ENCODE assay signal across 23 cellular contexts in the genomic region with DNA sequence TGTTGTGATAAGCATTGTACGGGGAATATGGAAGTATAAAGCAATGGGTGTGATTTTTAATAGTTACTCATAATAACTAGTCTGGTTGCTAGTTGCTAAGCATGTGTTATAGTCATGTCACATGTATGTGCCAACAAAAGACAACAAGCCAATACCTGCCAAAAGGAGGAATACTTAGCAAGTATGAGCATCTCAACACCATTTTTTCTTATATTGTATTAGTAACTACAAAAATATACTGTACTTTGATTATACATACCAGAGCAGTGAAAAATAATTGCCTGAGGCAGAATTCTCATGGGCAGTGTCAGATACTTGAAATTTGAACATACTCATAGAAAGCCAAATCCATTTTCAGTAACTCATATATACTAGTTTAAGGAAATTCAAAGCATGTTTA.
DNase-seq lines count a peak whose midpoint lies in the region; ATAC-seq, FAIRE-seq and TF ChIP-seq lines count a peak whose summit lies in the region.
"Had no signal": no experiment of that assay in that cellular context is flagged by ENCODE, and none has a peak within 500 bp of the region (broad histone marks: within the 10 kb centered on the region; RNA-seq: fewer than 3 reads in every experiment).

No MANE protein-coding gene starts in this region.

- H3K4me3 ChIP-seq in SJCRH30 = no peak overlapping the region
- H3K4me3 ChIP-seq: GM12878, MG63 had no signal

- no peak for TF ChIP-seq POLR2A in H54 (IDR thresholded peaks at IDR 0.05; ENCODE audit: low read depth, low read length)

- no peak for ATAC-seq in HG03108 (IDR thresholded peaks at IDR 0.05; ENCODE audit: unreplicated experiment)
- ATAC-seq: GM12878, HepG2, Panc1, SK-N-SH treated with all-trans-retinoic acid at 6 μM for 48 hours had no signal

- peaks cover 19% of the 10 kb centered on the region for H3K36me3 ChIP-seq in SJCRH30

- TF ChIP-seq CTCF in osteocyte (IDR thresholded peaks at IDR 0.05) = no peak

- H3K27ac Mint-ChIP-seq in osteocyte (ENCODE audit: unreplicated experiment) = peak overlapping the region; percentile 6

- H3K4me1 ChIP-seq in SJCRH30 = no peaks in the 10 kb centered on the region
- H3K4me1 ChIP-seq: Caco-2 had no signal

- no peaks in the 10 kb centered on the region for H3K27me3 ChIP-seq in SJCRH30
- H3K27me3 ChIP-seq: MG63 had no signal

- H3K27ac ChIP-seq in epithelial cell of prostate = peak overlapping the region; percentile 80
- H3K27ac ChIP-seq in SJCRH30 = no peak overlapping the region
- H3K27ac ChIP-seq: KMS-11 had no signal

- peaks cover 19% of the 10 kb centered on the region for H3K4me1 Mint-ChIP-seq in osteocyte (ENCODE audit: unreplicated experiment)

- DNase-seq in H54 (ENCODE audit: insufficient read length, low spot score) (no peak), RPMI7951 (ENCODE audit: low read depth) (peak; percentile 38), epithelial cell of prostate (ENCODE audit: low read depth, low spot score) (peak; percentile 91), osteocyte (ENCODE audit: extremely low spot score, unreplicated experiment) (no peak), SJCRH30 (no peak), activated gamma-delta T cell treated with Interleukin-2 at 50 U/mL for 16 hours (no peak)
- no peak for DNase-seq in effector CD8-positive, alpha-beta T cell (lab: John Stamatoyannopoulos, UW)
- DNase-seq: ACHN, AML-193, Caco-2, DMS153, GOT3, MG63, NCI-H1092, NCI-H524, SHP77 had no signal

- peak; percentile 61 for FAIRE-seq in H54 (lab: Jason Lieb, UNC)
- FAIRE-seq: GM12878, GM18507, HepG2 had no signal

- H3K9me3 ChIP-seq in SJCRH30 (replicated peaks) = no peaks in the 10 kb centered on the region
- H3K9me3 ChIP-seq: Caco-2, MG63 had no signal

- no peak overlapping the region for H3K4me3 Mint-ChIP-seq in osteocyte (ENCODE audit: unreplicated experiment)

- H3K27me3 Mint-ChIP-seq in osteocyte (ENCODE audit: unreplicated experiment) = no peaks in the 10 kb centered on the region

- H3K36me3 Mint-ChIP-seq in osteocyte (ENCODE audit: unreplicated experiment) = peaks cover 6% of the 10 kb centered on the region

- H3K9me3 Mint-ChIP-seq in osteocyte (ENCODE audit: unreplicated experiment) = no peaks in the 10 kb centered on the region

Comparison
In these comparisons a context has a peak if more than half of its experiments do, and no peak if none do; other contexts are left out.
1. DNase-seq: peak in RPMI7951 (single experiment) and epithelial cell of prostate (single experiment); none in H54 (single experiment), osteocyte (single experiment), SJCRH30 (0 of 2), effector CD8-positive, alpha-beta T cell (single experiment) and activated gamma-delta T cell treated with Interleukin-2 at 50 U/mL for 16 hours (single experiment).